8 cellular contexts compared by ENCODE assay signal in genomic region chr16:66406534-66407368, GRCh38. TPM values are rescaled to one million over a fixed set of nuclear protein-coding genes. Genes with fewer than 3 reads are reported as not detected.
DNase-seq lines count a peak whose midpoint lies in the region; ATAC-seq and TF ChIP-seq lines count a peak whose summit lies in the region.

No MANE protein-coding gene starts in this region.

- peaks cover 14% of the 10 kb centered on the region for H3K9me3 Mint-ChIP-seq in T-helper 2 cell treated with Interferon-gamma antibody and Interleukin-4, amounts not matched to agents 5 μg/mL and 100 μg/mL, for 36 hours

- DNase-seq in EL: peak; percentile 79
- peak; percentile 64 for DNase-seq in HCT116 (ENCODE audit: low read depth, low spot score)
- peak; percentile 74 for DNase-seq in NB4 (ENCODE audit: low read depth)
- peak; percentile 73 for DNase-seq in T-helper 2 cell treated with Interferon-gamma antibody and Interleukin-4, amounts not matched to agents 5 μg/mL and 100 μg/mL, for 36 hours (ENCODE audit: low spot score)
- peak; percentile 31 for DNase-seq in astrocyte of the cerebellum (ENCODE audit: low read depth)
- peak; percentile 69 to 77 for DNase-seq in hippocampal formation (lab: John Stamatoyannopoulos, UW)
- peak in 1 of 2 donors; percentile 87 for DNase-seq in vagina (ENCODE audit: extremely low spot score in 2 of 2)

- no TSS peak for BruUV-seq in HCT116 (replicated peaks; lab: Mats Ljungman, UMichigan)

- no peak overlapping the region for H3K27ac Mint-ChIP-seq in T-helper 2 cell treated with Interferon-gamma antibody and Interleukin-4, amounts not matched to agents 5 μg/mL and 100 μg/mL, for 36 hours

- in situ Hi-C loops in astrocyte of the cerebellum (cut with HindIII; ENCODE audit: low sequenced_read_pairs): loop anchor here (25.0 kb wide), 1 partner anchor 181 kb away; the partner anchor contains the start of gene CMTM2

- POLR2A ChIA-PET in HCT116 (lab: Charles Lee): interaction anchor here (0.6 to 2.4 kb wide), 4 partner anchors 70 to 474 kb away, joined by 3 to 10 read pairs (median 4); partner anchors contain the start of gene PDP2

- H2AFZ ChIP-seq in HCT116 (ENCODE audit: low read depth, low read length, poor library complexity, severe bottlenecking): peak overlapping the region; percentile 93

- no peaks in the 10 kb centered on the region for H3K9me2 ChIP-seq in HCT116 (ENCODE audit: insufficient read depth)

- peak overlapping the region; percentile 86 for H3K4me3 Mint-ChIP-seq in T-helper 2 cell treated with Interferon-gamma antibody and Interleukin-4, amounts not matched to agents 5 μg/mL and 100 μg/mL, for 36 hours

- H3K4me1 Mint-ChIP-seq in T-helper 2 cell treated with Interferon-gamma antibody and Interleukin-4, amounts not matched to agents 5 μg/mL and 100 μg/mL, for 36 hours (ENCODE audit: low read depth): peaks cover 19% of the 10 kb centered on the region

- H3K27me3 ChIP-seq in HCT116 (ENCODE audit: insufficient read depth, low read length) (0 out of 2 replicates have a peak, but pooled peaks cover 3% of the 10 kb centered on the region), rectal smooth muscle tissue (ENCODE audit: control insufficient read depth, insufficient read depth, low read length) (peaks cover 2% of the 10 kb centered on the region), vagina (no peaks in the 10 kb centered on the region)

- peaks cover 4% of the 10 kb centered on the region for H3K36me3 Mint-ChIP-seq in T-helper 2 cell treated with Interferon-gamma antibody and Interleukin-4, amounts not matched to agents 5 μg/mL and 100 μg/mL, for 36 hours (ENCODE audit: low read depth)

- H3K36me3 ChIP-seq in HCT116 (ENCODE audit: control insufficient read depth in 1 of 2, insufficient read depth in 2 of 2, low read length in 2 of 2) (no peaks in the 10 kb centered on the region), rectal smooth muscle tissue (ENCODE audit: control insufficient read depth, insufficient read depth, low read length) (no peaks in the 10 kb centered on the region), vagina (no peaks in the 10 kb centered on the region)

- intact Hi-C loops in HCT116 (cut with micrococcal nuclease): loop anchor here (1.0 to 10.0 kb wide), 9 partner anchors 73 to 466 kb away; partner anchors contain the start of gene TK2
- intact Hi-C loops in vagina (cut with DNase I): loop anchor here (5.0 to 10.0 kb wide), 3 partner anchors 76 to 468 kb away; partner anchors contain the start of gene CMTM3

- no peaks in the 10 kb centered on the region for H4K20me1 ChIP-seq in HCT116 (ENCODE audit: insufficient read depth)

- peak overlapping the region; percentile 59 for H3K27ac ChIP-seq in HCT116 (ENCODE audit: low read depth, low read length)
- no peak overlapping the region for H3K27ac ChIP-seq in rectal smooth muscle tissue (ENCODE audit: low read depth, low read length)
- H3K27ac ChIP-seq in vagina: no peak overlapping the region

- peak; percentile 87 for ATAC-seq in HCT116

- peaks cover 16% of the 10 kb centered on the region for H3K27me3 Mint-ChIP-seq in T-helper 2 cell treated with Interferon-gamma antibody and Interleukin-4, amounts not matched to agents 5 μg/mL and 100 μg/mL, for 36 hours (ENCODE audit: low read depth)

- peak; percentile 98 for TF ChIP-seq RAD21 in HCT116 (IDR thresholded peaks at IDR 0.05; ENCODE audit: low read depth)

- no peaks in the 10 kb centered on the region for H3K79me2 ChIP-seq in HCT116 (ENCODE audit: insufficient read depth, low read length)

- TF ChIP-seq CTCF in HCT116 (IDR thresholded peaks at IDR 0.05 in 2 of 3, conservative IDR thresholded peaks at IDR 0.05 in 1 of 3; ENCODE audit: borderline replicate concordance in 1 of 3, insufficient read depth in 1 of 3, low read depth in 2 of 3, low read length in 2 of 3) (peak; percentile 71 to 93 (median 89)), NB4 (IDR thresholded peaks at IDR 0.05; ENCODE audit: low read depth, low read length) (peak; percentile 63), astrocyte of the cerebellum (IDR thresholded peaks at IDR 0.05; ENCODE audit: low read depth, low read length, missing control alignments) (peak; percentile 74), vagina (IDR thresholded peaks at IDR 0.05) (peak; percentile 84 to 89 (median 88))

- H3K9me3 ChIP-seq in HCT116 (ENCODE audit: control insufficient read depth in 1 of 2, insufficient read depth in 1 of 2, low read depth in 1 of 2, low read length in 2 of 2) (no peaks in the 10 kb centered on the region), vagina (no peaks in the 10 kb centered on the region)

- peak overlapping the region; percentile 56 for H3K9ac ChIP-seq in HCT116 (ENCODE audit: low read length)
- H3K9ac ChIP-seq in rectal smooth muscle tissue (ENCODE audit: low read length): peak overlapping the region; percentile 22

- RAD21 ChIA-PET in HCT116 (lab: Charles Lee; ENCODE audit: low non-redundant PET in 1 of 2, low total read pairs in 2 of 2, uncharacterized antibody in 2 of 2, unreplicated experiment in 2 of 2): interaction anchor here (0.7 to 1.4 kb wide), 11 partner anchors 37 to 466 kb away, joined by 3 to 13 read pairs (median 4); no protein-coding TSS in a partner anchor

- H3K4me2 ChIP-seq in HCT116 (ENCODE audit: low read length): peak overlapping the region; percentile 96

- H3K4me1 ChIP-seq in HCT116 (ENCODE audit: control insufficient read depth in 1 of 2, insufficient read depth in 2 of 2, low read length in 2 of 2) (peaks cover 20 to 37% of the 10 kb centered on the region in 2 experiments), rectal smooth muscle tissue (ENCODE audit: control insufficient read depth, insufficient read depth, low read length) (no peaks in the 10 kb centered on the region), vagina (no peaks in the 10 kb centered on the region)

- H3K4me3 ChIP-seq in HCT116 (replicated peaks in 1 of 2; ENCODE audit: low read depth in 1 of 2, low read length in 2 of 2): peak overlapping the region; percentile 67 to 70
- H3K4me3 ChIP-seq in NB4 (ENCODE audit: low read depth, low read length): peak overlapping the region; percentile 34
- H3K4me3 ChIP-seq in astrocyte of the cerebellum (ENCODE audit: low read depth, low read length): peak overlapping the region; percentile 51
- H3K4me3 ChIP-seq in rectal smooth muscle tissue (ENCODE audit: low read length): peak overlapping the region; percentile 62
- H3K4me3 ChIP-seq in vagina: peak overlapping the region; percentile 49 to 60

- CTCF ChIA-PET in HCT116 (lab: Charles Lee): interaction anchor here (0.6 to 3.8 kb wide), 37 partner anchors 9 to 466 kb away, joined by 3 to 44 read pairs (median 4); partner anchors contain the start of gene CMTM3

- TF ChIP-seq POLR2A in HCT116 (IDR thresholded peaks at IDR 0.05; ENCODE audit: borderline replicate concordance, extremely low read depth, insufficient read depth, insufficient read length) (peak; percentile 49), NB4 (IDR thresholded peaks at IDR 0.05; ENCODE audit: extremely low read depth, insufficient read length) (no peak), vagina (IDR thresholded peaks at IDR 0.05) (no peak)

TF ChIP-seq in HCT116, 20 proteins besides CTCF, POLR2A, EP300 and RAD21:
- no peak for TF ChIP-seq SP1 (IDR thresholded peaks at IDR 0.05; ENCODE audit: low read depth)
- no peak for TF ChIP-seq ELF1 (IDR thresholded peaks at IDR 0.05; ENCODE audit: borderline replicate concordance, low read depth)
- peak; percentile 44; the same call in 1 of the 2 replicates for TF ChIP-seq POLR2AphosphoS5 (IDR thresholded peaks at IDR 0.05; ENCODE audit: low read depth, low read length)
TF ChIP-seq in HCT116: peak in this region for 1.

RNA-seq across cellular contexts. Expression of gene BEAN1, which starts 20.3 kb away (rescaled TPM):
- total RNA-seq in HCT116 (2021; ENCODE audit: unreplicated experiment) (0.61 TPM), vagina (not detected)
- polyA plus RNA-seq in HCT116 (2012): 1.2 and 1.8 TPM in 2 replicates

RNA-seq across cellular contexts. Expression of gene CDH5, which starts 40.3 kb away (rescaled TPM):
- 0.15 TPM for total RNA-seq in HCT116 (2021; ENCODE audit: unreplicated experiment)
- polyA plus RNA-seq in HCT116 (2012): not detected in 2 replicates
- 38.3 TPM for total RNA-seq in vagina

Comparison
In these comparisons a context has a peak if more than half of its experiments do, and no peak if none do; other contexts are left out.
1. RNA of gene CDH5, which starts 40.3 kb away (total RNA-seq): 38.3 TPM in vagina (single experiment); 0.15 TPM in HCT116 (single experiment); every median in the first group is over 10 times any median in the second.
2. Peak in every context shown above with its lines, with median percentiles within 50 percentile points of each other: H3K4me3 ChIP-seq and CTCF ChIP-seq.